ENCODE assay signal across 1 cellular context in the genomic region with DNA sequence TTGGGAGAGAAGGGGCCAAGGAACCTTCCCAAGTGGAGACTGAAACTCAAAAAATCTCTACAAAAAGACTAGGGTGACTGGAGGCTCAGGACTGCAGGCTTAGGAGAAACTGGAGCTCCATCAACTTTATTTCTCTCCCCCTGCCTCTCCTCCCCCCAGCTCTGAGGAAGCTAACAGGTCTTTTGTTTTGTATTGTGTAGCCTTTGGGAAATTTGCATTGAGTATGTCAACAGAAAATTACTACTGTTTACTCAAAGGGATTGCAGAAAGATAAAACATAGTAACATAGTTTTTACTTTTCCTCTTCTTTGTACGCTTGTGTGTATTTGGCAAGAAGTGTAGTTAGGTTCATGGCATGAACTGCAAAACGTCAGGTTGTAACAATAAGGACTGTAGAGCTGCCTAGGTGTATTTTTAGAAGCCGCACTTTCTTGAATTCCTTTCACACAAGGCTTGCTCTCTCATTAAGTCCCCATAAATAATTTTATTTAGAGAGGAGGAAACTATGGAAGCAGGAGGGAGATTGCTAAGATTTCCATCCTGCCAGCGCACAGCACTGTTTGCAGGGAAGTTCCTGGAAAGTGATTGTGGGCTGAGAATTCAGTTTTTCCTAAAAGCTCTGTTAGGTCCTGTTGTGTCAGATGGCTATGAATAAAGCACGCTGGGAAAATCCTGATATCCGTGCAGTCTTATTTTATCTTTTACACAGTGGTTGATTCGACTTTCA.
TF ChIP-seq lines count a peak whose summit lies in the region.

No MANE protein-coding gene starts in this region.

TF ChIP-seq in H1, 55 proteins besides CTCF, POLR2A, EP300 and RAD21 (continued from another document):
- TF ChIP-seq POLR2AphosphoS5 (IDR thresholded peaks at IDR 0.05; ENCODE audit: low read depth, low read length) (no peak), TCF12 (IDR thresholded peaks at IDR 0.05; ENCODE audit: low read depth, low read length) (no peak), MAFK (IDR thresholded peaks at IDR 0.05; ENCODE audit: low read depth, low read length) (no peak), HDAC6 (IDR thresholded peaks at IDR 0.05; ENCODE audit: low read depth, low read length) (no peak), JUND (IDR thresholded peaks at IDR 0.05; ENCODE audit: low read length) (no peak), BRCA1 (IDR thresholded peaks at IDR 0.05; ENCODE audit: low read depth, low read length) (no peak), SIRT6 (IDR thresholded peaks at IDR 0.05; ENCODE audit: low read length) (no peak), SAP30 (IDR thresholded peaks at IDR 0.05; ENCODE audit: insufficient read depth, insufficient replicate concordance, low read length) (no peak), EZH2 (IDR thresholded peaks at IDR 0.05; ENCODE audit: low read depth, low read length, severe bottlenecking) (no peak), ZNF274 (IDR thresholded peaks at IDR 0.05; ENCODE audit: borderline replicate concordance, extremely low read depth, low read length) (no peak), RFX5 (IDR thresholded peaks at IDR 0.05; ENCODE audit: borderline replicate concordance, low read depth, low read length) (no peak)
